24 cellular contexts compared by ENCODE assay signal in genomic region chr3:60775956-60776355, GRCh38.
"Had no signal": no experiment of that assay in that cellular context is flagged by ENCODE, and none has a peak within 500 bp of the region (broad histone marks: within the 10 kb centered on the region; RNA-seq: fewer than 3 reads in every experiment).

No MANE protein-coding gene starts in this region.

- H3K4me3 Mint-ChIP-seq: activated CD4-positive, alpha-beta memory T cell treated with anti-CD3 and anti-CD28 coated beads for 36 hours; activated CD4-positive, alpha-beta T cell treated with anti-CD3 and anti-CD28 coated beads, Interleukin-2, amount 10 ng/mL, durations not matched to agents 7 days and 5 days; activated T-cell treated with anti-CD3 and anti-CD28 coated beads, Interleukin-2, amount 50 U/mL, for 4 hours; brain; T-helper 1 cell treated with Interleukin-12 subunit alpha and Interleukin-12 subunit beta and Interleukin-4 antibody, amounts not matched to agents 30 μg/mL and 1 μg/mL, for 36 hours had no signal

- ATAC-seq: activated naive CD4-positive, alpha-beta T cell treated with anti-CD3 and anti-CD28 coated beads, Interleukin-2, amount 50 U/mL, for 72 hours; activated T-cell treated with anti-CD3 and anti-CD28 coated beads, Interleukin-2, amount 50 U/mL, for 4 hours; Panc1; SK-N-SH treated with all-trans-retinoic acid at 6 μM for 48 hours had no signal

- H3K27ac ChIP-seq: RWPE1, SJCRH30 had no signal

- H3K4me3 ChIP-seq: SJCRH30 had no signal

- H3K27me3 Mint-ChIP-seq: activated CD4-positive, alpha-beta memory T cell treated with anti-CD3 and anti-CD28 coated beads for 36 hours; activated CD4-positive, alpha-beta T cell treated with anti-CD3 and anti-CD28 coated beads, Interleukin-2, amount 10 ng/mL, durations not matched to agents 7 days and 5 days had no signal

- H3K4me1 Mint-ChIP-seq: activated CD4-positive, alpha-beta T cell treated with anti-CD3 and anti-CD28 coated beads, Interleukin-2, amount 10 ng/mL, durations not matched to agents 7 days and 5 days; brain had no signal

- H3K36me3 Mint-ChIP-seq: activated CD4-positive, alpha-beta memory T cell treated with anti-CD3 and anti-CD28 coated beads for 36 hours; brain had no signal

- H3K9me3 ChIP-seq: SJCRH30 had no signal

- DNase-seq: activated CD4-positive, alpha-beta memory T cell treated with anti-CD3 and anti-CD28 coated beads for 36 hours; activated CD4-positive, alpha-beta T cell treated with anti-CD3 and anti-CD28 coated beads, Interleukin-2, amount 10 ng/mL, durations not matched to agents 7 days and 5 days; activated CD4-positive, CD25-positive, alpha-beta regulatory T cell; activated CD8-positive, alpha-beta memory T cell treated with anti-CD3 and anti-CD28 coated beads for 24 hours; activated effector memory CD4-positive, alpha-beta T cell treated with anti-CD3 and anti-CD28 coated beads, Interleukin-2, amount 50 U/mL, for 16 hours; activated naive CD4-positive, alpha-beta T cell treated with Interleukin-2 at 50 U/mL for 16 hours; activated T-cell treated with anti-CD3 and anti-CD28 coated beads, Interleukin-2, amount 50 U/mL, for 4 hours; amygdala; cerebellar nuclear complex; NCI-H1105 treated with DMSO at 0.1 percent for 48 hours; NCI-H1436 treated with DMSO at 0.1 percent for 48 hours; NCI-H187; NCI-H2081 treated with DMSO at 0.1 percent for 48 hours; NCI-H526; NCI-H774; OCI-M1; Right ventricle myocardium superior; SJCRH30 had no signal

- H3K36me3 ChIP-seq: SJCRH30 had no signal

- H3K27ac Mint-ChIP-seq: activated CD4-positive, alpha-beta memory T cell treated with anti-CD3 and anti-CD28 coated beads for 36 hours; activated CD4-positive, alpha-beta T cell treated with anti-CD3 and anti-CD28 coated beads, Interleukin-2, amount 10 ng/mL, durations not matched to agents 7 days and 5 days; activated naive CD4-positive, alpha-beta T cell treated with anti-CD3 and anti-CD28 coated beads, Interleukin-2, amount 50 U/mL, for 72 hours; brain; T-helper 1 cell treated with Interleukin-12 subunit alpha and Interleukin-12 subunit beta and Interleukin-4 antibody, amounts not matched to agents 30 μg/mL and 1 μg/mL, for 36 hours had no signal
